ENCODE assay signal across 1 cellular context in genomic region chr1:43565600-43566360, GRCh38.
TF ChIP-seq lines count a peak whose summit lies in the region.

No MANE protein-coding gene starts in this region.

TF ChIP-seq in K562, 482 proteins besides CTCF, POLR2A, EP300 and RAD21 (continued from another document and continues in another):
- TF ChIP-seq ZNF41 (CRISPR knock-in tag; conservative IDR thresholded peaks at IDR 0.05) (no peak), ZNF695 (CRISPR knock-in tag; IDR thresholded peaks at IDR 0.05) (no peak), RBFOX2 (IDR thresholded peaks at IDR 0.05; ENCODE audit: low read depth, low read length) (no peak), NR4A1 (CRISPR knock-in tag; IDR thresholded peaks at IDR 0.05) (0 out of 2 replicates have a peak, but pooled peaks have one; percentile 20), NR4A1 (tag; IDR thresholded peaks at IDR 0.05) (no peak), CCAR2 (IDR thresholded peaks at IDR 0.05; ENCODE audit: low read depth, low read length) (no peak), ZNF165 (CRISPR knock-in tag; IDR thresholded peaks at IDR 0.05; ENCODE audit: borderline replicate concordance) (no peak), MAFG (tag; conservative IDR thresholded peaks at IDR 0.05) (no peak), ZNF311 (CRISPR knock-in tag; IDR thresholded peaks at IDR 0.05) (no peak), MEF2D (tag; conservative IDR thresholded peaks at IDR 0.05; ENCODE audit: low read depth) (no peak), HES1 (IDR thresholded peaks at IDR 0.05; ENCODE audit: low read depth) (no peak), KLF1 (tag; IDR thresholded peaks at IDR 0.05) (0 out of 2 replicates have a peak, but pooled peaks have one; percentile 37), PHF20 (IDR thresholded peaks at IDR 0.05; ENCODE audit: partially characterized antibody) (no peak), CBFA2T2 (conservative IDR thresholded peaks at IDR 0.05) (no peak), HDAC1 (IDR thresholded peaks at IDR 0.05) (no peak), FIP1L1 (IDR thresholded peaks at IDR 0.05; ENCODE audit: low read depth, low read length, poor library complexity, severe bottlenecking) (no peak), PHF8 (IDR thresholded peaks at IDR 0.05; ENCODE audit: borderline replicate concordance, low read length) (peak; percentile 17; the same call in 1 of the 2 replicates), E4F1 (CRISPR knock-in tag; IDR thresholded peaks at IDR 0.05; ENCODE audit: borderline replicate concordance) (no peak), NR2C1 (IDR thresholded peaks at IDR 0.05) (no peak), NR2C1 (tag; IDR thresholded peaks at IDR 0.05) (no peak), ELF2 (CRISPR knock-in tag; IDR thresholded peaks at IDR 0.05) (no peak), ATF1 (CRISPR knock-in tag; IDR thresholded peaks at IDR 0.05) (no peak), ATF1 (tag; IDR thresholded peaks at IDR 0.05) (no peak), BMI1 (IDR thresholded peaks at IDR 0.05; ENCODE audit: low read length) (peak; percentile 41; the same call in 1 of the 2 replicates), HNRNPLL (IDR thresholded peaks at IDR 0.05; ENCODE audit: low read depth, low read length, poor library complexity, severe bottlenecking) (no peak), TEAD4 (IDR thresholded peaks at IDR 0.05; ENCODE audit: low read length) (no peak), TEAD4 (CRISPR knock-in tag; IDR thresholded peaks at IDR 0.05; ENCODE audit: borderline replicate concordance) (no peak), NR3C1 (CRISPR knock-in tag; IDR thresholded peaks at IDR 0.05) (no peak), CXXC5 (CRISPR knock-in tag; IDR thresholded peaks at IDR 0.05) (0 out of 2 replicates have a peak, but pooled peaks have one; percentile 15), GATA2 (CRISPR knock-in tag; IDR thresholded peaks at IDR 0.05) (no peak), CREB1 (IDR thresholded peaks at IDR 0.05) (no peak), CREB1 (CRISPR knock-in tag; IDR thresholded peaks at IDR 0.05) (no peak), ZNF408 (CRISPR knock-in tag; IDR thresholded peaks at IDR 0.05; ENCODE audit: low read depth) (no peak), ZNF444 (CRISPR knock-in tag; IDR thresholded peaks at IDR 0.05) (no peak), DNMT1 (IDR thresholded peaks at IDR 0.05) (no peak), TAF15 (IDR thresholded peaks at IDR 0.05; ENCODE audit: low read depth, low read length) (no peak), ETS2 (tag; IDR thresholded peaks at IDR 0.05; ENCODE audit: borderline replicate concordance, poor library complexity, severe bottlenecking) (no peak), RB1 (IDR thresholded peaks at IDR 0.05; ENCODE audit: low read depth) (0 out of 2 replicates have a peak, but pooled peaks have one; percentile 16)
- TF ChIP-seq, protein P1, sequence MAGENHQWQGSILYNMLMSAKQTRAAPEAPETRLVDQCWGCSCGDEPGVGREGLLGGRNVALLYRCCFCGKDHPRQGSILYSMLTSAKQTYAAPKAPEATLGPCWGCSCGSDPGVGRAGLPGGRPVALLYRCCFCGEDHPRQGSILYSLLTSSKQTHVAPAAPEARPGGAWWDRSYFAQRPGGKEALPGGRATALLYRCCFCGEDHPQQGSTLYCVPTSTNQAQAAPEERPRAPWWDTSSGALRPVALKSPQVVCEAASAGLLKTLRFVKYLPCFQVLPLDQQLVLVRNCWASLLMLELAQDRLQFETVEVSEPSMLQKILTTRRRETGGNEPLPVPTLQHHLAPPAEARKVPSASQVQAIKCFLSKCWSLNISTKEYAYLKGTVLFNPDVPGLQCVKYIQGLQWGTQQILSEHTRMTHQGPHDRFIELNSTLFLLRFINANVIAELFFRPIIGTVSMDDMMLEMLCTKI (IDR thresholded peaks at IDR 0.05; ENCODE audit: partially characterized antibody): no peak
- TF ChIP-seq, protein P2, sequence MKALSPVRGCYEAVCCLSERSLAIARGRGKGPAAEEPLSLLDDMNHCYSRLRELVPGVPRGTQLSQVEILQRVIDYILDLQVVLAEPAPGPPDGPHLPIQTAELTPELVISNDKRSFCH (CRISPR knock-in tag; IDR thresholded peaks at IDR 0.05): no peak
- TF ChIP-seq, protein P2 (tag; IDR thresholded peaks at IDR 0.05): no peak
- TF ChIP-seq, protein P3, sequence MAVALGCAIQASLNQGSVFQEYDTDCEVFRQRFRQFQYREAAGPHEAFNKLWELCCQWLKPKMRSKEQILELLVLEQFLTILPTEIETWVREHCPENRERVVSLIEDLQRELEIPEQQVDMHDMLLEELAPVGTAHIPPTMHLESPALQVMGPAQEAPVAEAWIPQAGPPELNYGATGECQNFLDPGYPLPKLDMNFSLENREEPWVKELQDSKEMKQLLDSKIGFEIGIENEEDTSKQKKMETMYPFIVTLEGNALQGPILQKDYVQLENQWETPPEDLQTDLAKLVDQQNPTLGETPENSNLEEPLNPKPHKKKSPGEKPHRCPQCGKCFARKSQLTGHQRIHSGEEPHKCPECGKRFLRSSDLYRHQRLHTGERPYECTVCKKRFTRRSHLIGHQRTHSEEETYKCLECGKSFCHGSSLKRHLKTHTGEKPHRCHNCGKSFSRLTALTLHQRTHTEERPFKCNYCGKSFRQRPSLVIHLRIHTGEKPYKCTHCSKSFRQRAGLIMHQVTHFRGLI (CRISPR knock-in tag; IDR thresholded peaks at IDR 0.05): no peak
- TF ChIP-seq, protein P4, sequence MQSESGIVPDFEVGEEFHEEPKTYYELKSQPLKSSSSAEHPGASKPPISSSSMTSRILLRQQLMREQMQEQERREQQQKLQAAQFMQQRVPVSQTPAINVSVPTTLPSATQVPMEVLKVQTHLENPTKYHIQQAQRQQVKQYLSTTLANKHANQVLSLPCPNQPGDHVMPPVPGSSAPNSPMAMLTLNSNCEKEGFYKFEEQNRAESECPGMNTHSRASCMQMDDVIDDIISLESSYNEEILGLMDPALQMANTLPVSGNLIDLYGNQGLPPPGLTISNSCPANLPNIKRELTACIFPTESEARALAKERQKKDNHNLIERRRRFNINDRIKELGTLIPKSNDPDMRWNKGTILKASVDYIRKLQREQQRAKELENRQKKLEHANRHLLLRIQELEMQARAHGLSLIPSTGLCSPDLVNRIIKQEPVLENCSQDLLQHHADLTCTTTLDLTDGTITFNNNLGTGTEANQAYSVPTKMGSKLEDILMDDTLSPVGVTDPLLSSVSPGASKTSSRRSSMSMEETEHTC (IDR thresholded peaks at IDR 0.05): no peak
- TF ChIP-seq, protein P5, sequence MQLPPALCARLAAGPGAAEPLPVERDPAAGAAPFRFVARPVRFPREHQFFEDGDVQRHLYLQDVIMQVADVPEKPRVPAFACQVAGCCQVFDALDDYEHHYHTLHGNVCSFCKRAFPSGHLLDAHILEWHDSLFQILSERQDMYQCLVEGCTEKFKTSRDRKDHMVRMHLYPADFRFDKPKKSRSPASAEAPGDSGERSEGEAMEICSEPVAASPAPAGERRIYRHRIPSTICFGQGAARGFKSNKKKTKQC (CRISPR knock-in tag; IDR thresholded peaks at IDR 0.05): no peak
- TF ChIP-seq, protein P6, sequence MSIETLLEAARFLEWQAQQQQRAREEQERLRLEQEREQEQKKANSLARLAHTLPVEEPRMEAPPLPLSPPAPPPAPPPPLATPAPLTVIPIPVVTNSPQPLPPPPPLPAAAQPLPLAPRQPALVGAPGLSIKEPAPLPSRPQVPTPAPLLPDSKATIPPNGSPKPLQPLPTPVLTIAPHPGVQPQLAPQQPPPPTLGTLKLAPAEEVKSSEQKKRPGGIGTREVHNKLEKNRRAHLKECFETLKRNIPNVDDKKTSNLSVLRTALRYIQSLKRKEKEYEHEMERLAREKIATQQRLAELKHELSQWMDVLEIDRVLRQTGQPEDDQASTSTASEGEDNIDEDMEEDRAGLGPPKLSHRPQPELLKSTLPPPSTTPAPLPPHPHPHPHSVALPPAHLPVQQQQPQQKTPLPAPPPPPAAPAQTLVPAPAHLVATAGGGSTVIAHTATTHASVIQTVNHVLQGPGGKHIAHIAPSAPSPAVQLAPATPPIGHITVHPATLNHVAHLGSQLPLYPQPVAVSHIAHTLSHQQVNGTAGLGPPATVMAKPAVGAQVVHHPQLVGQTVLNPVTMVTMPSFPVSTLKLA (conservative IDR thresholded peaks at IDR 0.05): 0 out of 4 replicates have a peak, but pooled peaks of 1 of the 2 experiments have one; percentile 14
- TF ChIP-seq, protein P7, sequence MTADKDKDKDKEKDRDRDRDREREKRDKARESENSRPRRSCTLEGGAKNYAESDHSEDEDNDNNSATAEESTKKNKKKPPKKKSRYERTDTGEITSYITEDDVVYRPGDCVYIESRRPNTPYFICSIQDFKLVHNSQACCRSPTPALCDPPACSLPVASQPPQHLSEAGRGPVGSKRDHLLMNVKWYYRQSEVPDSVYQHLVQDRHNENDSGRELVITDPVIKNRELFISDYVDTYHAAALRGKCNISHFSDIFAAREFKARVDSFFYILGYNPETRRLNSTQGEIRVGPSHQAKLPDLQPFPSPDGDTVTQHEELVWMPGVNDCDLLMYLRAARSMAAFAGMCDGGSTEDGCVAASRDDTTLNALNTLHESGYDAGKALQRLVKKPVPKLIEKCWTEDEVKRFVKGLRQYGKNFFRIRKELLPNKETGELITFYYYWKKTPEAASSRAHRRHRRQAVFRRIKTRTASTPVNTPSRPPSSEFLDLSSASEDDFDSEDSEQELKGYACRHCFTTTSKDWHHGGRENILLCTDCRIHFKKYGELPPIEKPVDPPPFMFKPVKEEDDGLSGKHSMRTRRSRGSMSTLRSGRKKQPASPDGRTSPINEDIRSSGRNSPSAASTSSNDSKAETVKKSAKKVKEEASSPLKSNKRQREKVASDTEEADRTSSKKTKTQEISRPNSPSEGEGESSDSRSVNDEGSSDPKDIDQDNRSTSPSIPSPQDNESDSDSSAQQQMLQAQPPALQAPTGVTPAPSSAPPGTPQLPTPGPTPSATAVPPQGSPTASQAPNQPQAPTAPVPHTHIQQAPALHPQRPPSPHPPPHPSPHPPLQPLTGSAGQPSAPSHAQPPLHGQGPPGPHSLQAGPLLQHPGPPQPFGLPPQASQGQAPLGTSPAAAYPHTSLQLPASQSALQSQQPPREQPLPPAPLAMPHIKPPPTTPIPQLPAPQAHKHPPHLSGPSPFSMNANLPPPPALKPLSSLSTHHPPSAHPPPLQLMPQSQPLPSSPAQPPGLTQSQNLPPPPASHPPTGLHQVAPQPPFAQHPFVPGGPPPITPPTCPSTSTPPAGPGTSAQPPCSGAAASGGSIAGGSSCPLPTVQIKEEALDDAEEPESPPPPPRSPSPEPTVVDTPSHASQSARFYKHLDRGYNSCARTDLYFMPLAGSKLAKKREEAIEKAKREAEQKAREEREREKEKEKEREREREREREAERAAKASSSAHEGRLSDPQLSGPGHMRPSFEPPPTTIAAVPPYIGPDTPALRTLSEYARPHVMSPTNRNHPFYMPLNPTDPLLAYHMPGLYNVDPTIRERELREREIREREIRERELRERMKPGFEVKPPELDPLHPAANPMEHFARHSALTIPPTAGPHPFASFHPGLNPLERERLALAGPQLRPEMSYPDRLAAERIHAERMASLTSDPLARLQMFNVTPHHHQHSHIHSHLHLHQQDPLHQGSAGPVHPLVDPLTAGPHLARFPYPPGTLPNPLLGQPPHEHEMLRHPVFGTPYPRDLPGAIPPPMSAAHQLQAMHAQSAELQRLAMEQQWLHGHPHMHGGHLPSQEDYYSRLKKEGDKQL (CRISPR knock-in tag; IDR thresholded peaks at IDR 0.05; ENCODE audit: borderline replicate concordance): no peak
- TF ChIP-seq, protein P8, sequence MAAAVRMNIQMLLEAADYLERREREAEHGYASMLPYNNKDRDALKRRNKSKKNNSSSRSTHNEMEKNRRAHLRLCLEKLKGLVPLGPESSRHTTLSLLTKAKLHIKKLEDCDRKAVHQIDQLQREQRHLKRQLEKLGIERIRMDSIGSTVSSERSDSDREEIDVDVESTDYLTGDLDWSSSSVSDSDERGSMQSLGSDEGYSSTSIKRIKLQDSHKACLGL (CRISPR knock-in tag; IDR thresholded peaks at IDR 0.05; ENCODE audit: borderline replicate concordance, poor library complexity, severe bottlenecking): no peak
- TF ChIP-seq, protein P9, sequence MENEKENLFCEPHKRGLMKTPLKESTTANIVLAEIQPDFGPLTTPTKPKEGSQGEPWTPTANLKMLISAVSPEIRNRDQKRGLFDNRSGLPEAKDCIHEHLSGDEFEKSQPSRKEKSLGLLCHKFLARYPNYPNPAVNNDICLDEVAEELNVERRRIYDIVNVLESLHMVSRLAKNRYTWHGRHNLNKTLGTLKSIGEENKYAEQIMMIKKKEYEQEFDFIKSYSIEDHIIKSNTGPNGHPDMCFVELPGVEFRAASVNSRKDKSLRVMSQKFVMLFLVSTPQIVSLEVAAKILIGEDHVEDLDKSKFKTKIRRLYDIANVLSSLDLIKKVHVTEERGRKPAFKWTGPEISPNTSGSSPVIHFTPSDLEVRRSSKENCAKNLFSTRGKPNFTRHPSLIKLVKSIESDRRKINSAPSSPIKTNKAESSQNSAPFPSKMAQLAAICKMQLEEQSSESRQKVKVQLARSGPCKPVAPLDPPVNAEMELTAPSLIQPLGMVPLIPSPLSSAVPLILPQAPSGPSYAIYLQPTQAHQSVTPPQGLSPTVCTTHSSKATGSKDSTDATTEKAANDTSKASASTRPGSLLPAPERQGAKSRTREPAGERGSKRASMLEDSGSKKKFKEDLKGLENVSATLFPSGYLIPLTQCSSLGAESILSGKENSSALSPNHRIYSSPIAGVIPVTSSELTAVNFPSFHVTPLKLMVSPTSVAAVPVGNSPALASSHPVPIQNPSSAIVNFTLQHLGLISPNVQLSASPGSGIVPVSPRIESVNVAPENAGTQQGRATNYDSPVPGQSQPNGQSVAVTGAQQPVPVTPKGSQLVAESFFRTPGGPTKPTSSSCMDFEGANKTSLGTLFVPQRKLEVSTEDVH (IDR thresholded peaks at IDR 0.05; ENCODE audit: low read depth, partially characterized antibody): no peak
